In the genomic region with DNA sequence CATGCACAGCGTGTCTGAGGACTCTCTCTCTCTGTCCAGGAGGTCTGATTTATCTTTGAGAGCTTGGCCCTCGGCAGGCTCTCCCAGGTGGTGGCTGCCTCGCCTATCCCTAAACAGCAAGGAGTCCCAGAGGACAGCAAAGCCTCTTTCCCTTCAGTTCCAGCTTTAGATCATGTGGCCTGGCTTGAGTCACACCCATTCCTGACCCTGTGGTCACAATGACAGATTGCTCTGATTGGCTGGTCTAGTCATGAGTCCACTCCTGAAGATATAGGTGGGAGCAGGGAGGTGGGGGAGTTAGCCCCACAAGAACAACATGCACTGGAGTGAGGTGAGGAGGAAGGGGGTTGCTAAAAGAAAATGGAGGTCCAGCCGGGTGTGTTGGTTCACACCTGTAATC, we compare ENCODE assay signal across 2 cellular contexts.
A peak's percentile ranks its signal among the peaks of the same experiment; 100 is the strongest.
TF ChIP-seq lines count a peak whose summit lies in the region.

No MANE protein-coding gene starts in this region.

TF ChIP-seq in HCT116, 20 proteins besides CTCF, POLR2A, EP300 and RAD21:
- TF ChIP-seq SP1 (IDR thresholded peaks at IDR 0.05; ENCODE audit: low read depth), result no peak
- TF ChIP-seq CEBPB (IDR thresholded peaks at IDR 0.05; ENCODE audit: low read depth), result no peak
- no peak for TF ChIP-seq TCF7L2 (IDR thresholded peaks at IDR 0.05; ENCODE audit: borderline replicate concordance, extremely low read depth, insufficient read depth, insufficient read length)
- TF ChIP-seq, protein P1, sequence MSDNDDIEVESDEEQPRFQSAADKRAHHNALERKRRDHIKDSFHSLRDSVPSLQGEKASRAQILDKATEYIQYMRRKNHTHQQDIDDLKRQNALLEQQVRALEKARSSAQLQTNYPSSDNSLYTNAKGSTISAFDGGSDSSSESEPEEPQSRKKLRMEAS (IDR thresholded peaks at IDR 0.05), result no peak
- no peak for TF ChIP-seq ZBTB33 (IDR thresholded peaks at IDR 0.05; ENCODE audit: extremely low read depth, insufficient replicate concordance, low read length)
- no peak for TF ChIP-seq JUND (IDR thresholded peaks at IDR 0.05)
- TF ChIP-seq REST (IDR thresholded peaks at IDR 0.05; ENCODE audit: low read depth), result no peak
- no peak for TF ChIP-seq ELF1 (IDR thresholded peaks at IDR 0.05; ENCODE audit: borderline replicate concordance, low read depth)
- TF ChIP-seq ZNF274 (IDR thresholded peaks at IDR 0.05; ENCODE audit: low read depth, low read length), result no peak
- TF ChIP-seq EZH2phosphoT487 (IDR thresholded peaks at IDR 0.05; ENCODE audit: borderline replicate concordance), result no peak
- TF ChIP-seq, protein P2, sequence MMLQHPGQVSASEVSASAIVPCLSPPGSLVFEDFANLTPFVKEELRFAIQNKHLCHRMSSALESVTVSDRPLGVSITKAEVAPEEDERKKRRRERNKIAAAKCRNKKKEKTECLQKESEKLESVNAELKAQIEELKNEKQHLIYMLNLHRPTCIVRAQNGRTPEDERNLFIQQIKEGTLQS (IDR thresholded peaks at IDR 0.05), result no peak
- TF ChIP-seq YY1 (IDR thresholded peaks at IDR 0.05; ENCODE audit: extremely low read depth, insufficient replicate concordance, low read depth, low read length), result no peak
- no peak for TF ChIP-seq ZFX (IDR thresholded peaks at IDR 0.05)

TF ChIP-seq in K562, 482 proteins besides CTCF, POLR2A, EP300 and RAD21:
- TF ChIP-seq ZNF232 (CRISPR knock-in tag; IDR thresholded peaks at IDR 0.05) (no peak), YY1 (IDR thresholded peaks at IDR 0.05; ENCODE audit: borderline replicate concordance in 1 of 3, control insufficient read depth in 1 of 3, extremely low read depth in 1 of 3, insufficient read depth in 3 of 3, insufficient read length in 1 of 3, insufficient replicate concordance in 2 of 3, low read depth in 1 of 3, low read length in 2 of 3) (no peak), ZNF41 (CRISPR knock-in tag; conservative IDR thresholded peaks at IDR 0.05) (peak; percentile 84), POLR2H (tag; IDR thresholded peaks at IDR 0.05; ENCODE audit: low read depth) (no peak), TEAD2 (tag; IDR thresholded peaks at IDR 0.05) (no peak), NFYB (IDR thresholded peaks at IDR 0.05; ENCODE audit: extremely low read depth, insufficient read length) (peak; percentile 75), SAFB (IDR thresholded peaks at IDR 0.05; ENCODE audit: borderline replicate concordance, low read depth, low read length) (no peak), USF2 (CRISPR knock-in tag; IDR thresholded peaks at IDR 0.05) (peak; percentile 57), RAD51 (IDR thresholded peaks at IDR 0.05; ENCODE audit: borderline replicate concordance, low read depth) (0 out of 2 replicates have a peak, but pooled peaks have one; percentile 44), NCOA4 (IDR thresholded peaks at IDR 0.05; ENCODE audit: partially characterized antibody) (no peak), MAFK (IDR thresholded peaks at IDR 0.05; ENCODE audit: low read length) (no peak)
- TF ChIP-seq, protein P3, sequence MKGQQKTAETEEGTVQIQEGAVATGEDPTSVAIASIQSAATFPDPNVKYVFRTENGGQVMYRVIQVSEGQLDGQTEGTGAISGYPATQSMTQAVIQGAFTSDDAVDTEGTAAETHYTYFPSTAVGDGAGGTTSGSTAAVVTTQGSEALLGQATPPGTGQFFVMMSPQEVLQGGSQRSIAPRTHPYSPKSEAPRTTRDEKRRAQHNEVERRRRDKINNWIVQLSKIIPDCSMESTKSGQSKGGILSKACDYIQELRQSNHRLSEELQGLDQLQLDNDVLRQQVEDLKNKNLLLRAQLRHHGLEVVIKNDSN (CRISPR knock-in tag; IDR thresholded peaks at IDR 0.05), result peak; percentile 63
- TF ChIP-seq, protein P4, sequence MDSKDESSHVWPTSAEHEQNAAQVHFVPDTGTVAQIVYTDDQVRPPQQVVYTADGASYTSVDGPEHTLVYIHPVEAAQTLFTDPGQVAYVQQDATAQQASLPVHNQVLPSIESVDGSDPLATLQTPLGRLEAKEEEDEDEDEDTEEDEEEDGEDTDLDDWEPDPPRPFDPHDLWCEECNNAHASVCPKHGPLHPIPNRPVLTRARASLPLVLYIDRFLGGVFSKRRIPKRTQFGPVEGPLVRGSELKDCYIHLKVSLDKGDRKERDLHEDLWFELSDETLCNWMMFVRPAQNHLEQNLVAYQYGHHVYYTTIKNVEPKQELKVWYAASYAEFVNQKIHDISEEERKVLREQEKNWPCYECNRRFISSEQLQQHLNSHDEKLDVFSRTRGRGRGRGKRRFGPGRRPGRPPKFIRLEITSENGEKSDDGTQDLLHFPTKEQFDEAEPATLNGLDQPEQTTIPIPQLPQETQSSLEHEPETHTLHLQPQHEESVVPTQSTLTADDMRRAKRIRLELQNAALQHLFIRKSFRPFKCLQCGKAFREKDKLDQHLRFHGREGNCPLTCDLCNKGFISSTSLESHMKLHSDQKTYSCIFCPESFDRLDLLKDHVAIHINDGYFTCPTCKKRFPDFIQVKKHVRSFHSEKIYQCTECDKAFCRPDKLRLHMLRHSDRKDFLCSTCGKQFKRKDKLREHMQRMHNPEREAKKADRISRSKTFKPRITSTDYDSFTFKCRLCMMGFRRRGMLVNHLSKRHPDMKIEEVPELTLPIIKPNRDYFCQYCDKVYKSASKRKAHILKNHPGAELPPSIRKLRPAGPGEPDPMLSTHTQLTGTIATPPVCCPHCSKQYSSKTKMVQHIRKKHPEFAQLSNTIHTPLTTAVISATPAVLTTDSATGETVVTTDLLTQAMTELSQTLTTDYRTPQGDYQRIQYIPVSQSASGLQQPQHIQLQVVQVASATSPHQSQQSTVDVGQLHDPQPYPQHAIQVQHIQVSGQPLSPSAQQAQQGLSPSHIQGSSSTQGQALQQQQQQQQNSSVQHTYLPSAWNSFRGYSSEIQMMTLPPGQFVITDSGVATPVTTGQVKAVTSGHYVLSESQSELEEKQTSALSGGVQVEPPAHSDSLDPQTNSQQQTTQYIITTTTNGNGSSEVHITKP (IDR thresholded peaks at IDR 0.05; ENCODE audit: partially characterized antibody), result no peak
- TF ChIP-seq, protein P5, sequence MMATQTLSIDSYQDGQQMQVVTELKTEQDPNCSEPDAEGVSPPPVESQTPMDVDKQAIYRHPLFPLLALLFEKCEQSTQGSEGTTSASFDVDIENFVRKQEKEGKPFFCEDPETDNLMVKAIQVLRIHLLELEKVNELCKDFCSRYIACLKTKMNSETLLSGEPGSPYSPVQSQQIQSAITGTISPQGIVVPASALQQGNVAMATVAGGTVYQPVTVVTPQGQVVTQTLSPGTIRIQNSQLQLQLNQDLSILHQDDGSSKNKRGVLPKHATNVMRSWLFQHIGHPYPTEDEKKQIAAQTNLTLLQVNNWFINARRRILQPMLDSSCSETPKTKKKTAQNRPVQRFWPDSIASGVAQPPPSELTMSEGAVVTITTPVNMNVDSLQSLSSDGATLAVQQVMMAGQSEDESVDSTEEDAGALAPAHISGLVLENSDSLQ (IDR thresholded peaks at IDR 0.05), result peak; percentile 26; the same call in 1 of the 2 replicates
- TF ChIP-seq, protein P6, sequence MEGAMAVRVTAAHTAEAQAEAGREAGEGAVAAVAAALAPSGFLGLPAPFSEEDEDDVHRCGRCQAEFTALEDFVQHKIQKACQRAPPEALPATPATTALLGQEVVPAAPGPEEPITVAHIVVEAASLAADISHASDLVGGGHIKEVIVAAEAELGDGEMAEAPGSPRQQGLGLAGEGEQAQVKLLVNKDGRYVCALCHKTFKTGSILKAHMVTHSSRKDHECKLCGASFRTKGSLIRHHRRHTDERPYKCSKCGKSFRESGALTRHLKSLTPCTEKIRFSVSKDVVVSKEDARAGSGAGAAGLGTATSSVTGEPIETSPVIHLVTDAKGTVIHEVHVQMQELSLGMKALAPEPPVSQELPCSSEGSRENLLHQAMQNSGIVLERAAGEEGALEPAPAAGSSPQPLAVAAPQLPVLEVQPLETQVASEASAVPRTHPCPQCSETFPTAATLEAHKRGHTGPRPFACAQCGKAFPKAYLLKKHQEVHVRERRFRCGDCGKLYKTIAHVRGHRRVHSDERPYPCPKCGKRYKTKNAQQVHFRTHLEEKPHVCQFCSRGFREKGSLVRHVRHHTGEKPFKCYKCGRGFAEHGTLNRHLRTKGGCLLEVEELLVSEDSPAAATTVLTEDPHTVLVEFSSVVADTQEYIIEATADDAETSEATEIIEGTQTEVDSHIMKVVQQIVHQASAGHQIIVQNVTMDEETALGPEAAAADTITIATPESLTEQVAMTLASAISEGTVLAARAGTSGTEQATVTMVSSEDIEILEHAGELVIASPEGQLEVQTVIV (CRISPR knock-in tag; IDR thresholded peaks at IDR 0.05; ENCODE audit: borderline replicate concordance), result no peak
